ENCODE assay signal across 13 cellular contexts in genomic region chr21:31334648-31335121, GRCh38. TPM values are rescaled to one million over a fixed set of nuclear protein-coding genes. Genes with fewer than 3 reads are reported as not detected.
DNase-seq lines count a peak whose midpoint lies in the region; ATAC-seq, FAIRE-seq and TF ChIP-seq lines count a peak whose summit lies in the region.
"Had no signal": no experiment of that assay in that cellular context is flagged by ENCODE, and none has a peak within 500 bp of the region (broad histone marks: within the 10 kb centered on the region; RNA-seq: fewer than 3 reads in every experiment).

No MANE protein-coding gene starts in this region.

- peaks cover 6 to 39% (median 9%) of the 10 kb centered on the region in 3 donors for H3K4me1 ChIP-seq in esophagus squamous epithelium
- no peaks in the 10 kb centered on the region for H3K4me1 ChIP-seq in small intestine (ENCODE audit: control insufficient read depth in 2 of 2, insufficient read depth in 1 of 2, low read depth in 1 of 2, low read length in 1 of 2)

- DNase-seq in COR-L47 (lab: John Stamatoyannopoulos, UW) (peak; percentile 42), NCI-H2029 (lab: John Stamatoyannopoulos, UW) (peak; percentile 89), RWPE1 (ENCODE audit: low spot score) (no peak), epithelial cell of esophagus (ENCODE audit: low read depth) (peak; percentile 42), esophagus squamous epithelium (lab: John Stamatoyannopoulos, UW) (no peak), NCI-H2227 (lab: John Stamatoyannopoulos, UW; ENCODE audit: unreplicated experiment) (no peak), small intestine (no peak)
- DNase-seq: activated gamma-delta T cell treated with Interleukin-2 at 50 U/mL for 16 hours, brain microvascular endothelial cell, left colon had no signal

- intact Hi-C loops in esophagus squamous epithelium (cut with DNase I), result no loop called here

- CTCF ChIA-PET in RWPE1 (lab: Yijun Ruan, JAX), result no interaction called here

- H3K9me3 ChIP-seq in esophagus squamous epithelium (no peaks in the 10 kb centered on the region), small intestine (ENCODE audit: control insufficient read depth, low read depth) (no peaks in the 10 kb centered on the region)

- no peak for ATAC-seq in GM18868 (IDR thresholded peaks at IDR 0.05; ENCODE audit: unreplicated experiment)
- ATAC-seq: left colon, Right ventricle myocardium inferior had no signal

- H3K27ac ChIP-seq in RWPE1 (peak overlapping the region; percentile 54), esophagus squamous epithelium (no peak overlapping the region), small intestine (ENCODE audit: low read depth in 1 of 2, low read length in 1 of 2) (no peak overlapping the region)
- H3K27ac ChIP-seq: brain microvascular endothelial cell, hepatocyte had no signal

- TF ChIP-seq POLR2A in esophagus squamous epithelium (IDR thresholded peaks at IDR 0.05), result no peak

- H3K27me3 ChIP-seq in esophagus squamous epithelium, result no peaks in the 10 kb centered on the region
- H3K27me3 ChIP-seq in small intestine (ENCODE audit: control insufficient read depth in 2 of 2, insufficient read depth in 2 of 2, low read length in 2 of 2), result no peaks in the 10 kb centered on the region
- H3K27me3 ChIP-seq: brain microvascular endothelial cell, hepatocyte had no signal

- POLR2A ChIA-PET in RWPE1 (lab: Yijun Ruan, JAX; ENCODE audit: low non-redundant PET), result no interaction called here

- no peak for FAIRE-seq in small intestine (lab: Jason Lieb, UNC)

- H3K4me3 ChIP-seq in epithelial cell of esophagus (ENCODE audit: low read length) (no peak overlapping the region), esophagus squamous epithelium (no peak overlapping the region), small intestine (ENCODE audit: low read depth in 1 of 2, low read length in 2 of 2) (no peak overlapping the region)
- H3K4me3 ChIP-seq: hepatocyte had no signal

- no peak for TF ChIP-seq CTCF in RWPE1 (conservative IDR thresholded peaks at IDR 0.05; ENCODE audit: low read depth)
- no peak for TF ChIP-seq CTCF in epithelial cell of esophagus (IDR thresholded peaks at IDR 0.05; ENCODE audit: insufficient read depth, low read depth, low read length, missing control alignments)
- TF ChIP-seq CTCF in esophagus squamous epithelium (IDR thresholded peaks at IDR 0.05), result no peak

- 36 to 39% methylated on average over 3 to 7 of the region's 10 CpGs for WGBS in esophagus squamous epithelium, 2 donors
- 81 to 84% (median 82%) methylated on average over 10 of the region's 10 CpGs for WGBS in small intestine, 3 donors

- H3K36me3 ChIP-seq in esophagus squamous epithelium (peaks cover 0 to 62% (median 0%) of the 10 kb centered on the region in 3 donors), small intestine (ENCODE audit: control insufficient read depth in 2 of 2, insufficient read depth in 2 of 2, low read length in 2 of 2) (no peaks in the 10 kb centered on the region)

RNA-seq across cellular contexts. Expression of gene TIAM1, which starts 9.4 kb away (rescaled TPM):
- total RNA-seq in esophagus squamous epithelium, result 100 to 1,000 TPM in 1 of 4 donors, 10 to 100 TPM in 3; 51.0 to 105 (median 85.6) TPM
- polyA plus RNA-seq in small intestine, result 1 to 10 TPM in 2 of 3 donors, under 1 TPM in 1; 0.45 to 4.1 (median 1.9) TPM

Comparison
In these comparisons a context has a peak if more than half of its experiments do, and no peak if none do; other contexts are left out.
1. DNase-seq: peak in COR-L47 (single experiment), NCI-H2029 (single experiment) and epithelial cell of esophagus (single experiment); none in RWPE1 (single experiment), esophagus squamous epithelium (single experiment), NCI-H2227 (single experiment) and small intestine (single experiment).